1 cellular context compared by ENCODE assay signal in the genomic region with DNA sequence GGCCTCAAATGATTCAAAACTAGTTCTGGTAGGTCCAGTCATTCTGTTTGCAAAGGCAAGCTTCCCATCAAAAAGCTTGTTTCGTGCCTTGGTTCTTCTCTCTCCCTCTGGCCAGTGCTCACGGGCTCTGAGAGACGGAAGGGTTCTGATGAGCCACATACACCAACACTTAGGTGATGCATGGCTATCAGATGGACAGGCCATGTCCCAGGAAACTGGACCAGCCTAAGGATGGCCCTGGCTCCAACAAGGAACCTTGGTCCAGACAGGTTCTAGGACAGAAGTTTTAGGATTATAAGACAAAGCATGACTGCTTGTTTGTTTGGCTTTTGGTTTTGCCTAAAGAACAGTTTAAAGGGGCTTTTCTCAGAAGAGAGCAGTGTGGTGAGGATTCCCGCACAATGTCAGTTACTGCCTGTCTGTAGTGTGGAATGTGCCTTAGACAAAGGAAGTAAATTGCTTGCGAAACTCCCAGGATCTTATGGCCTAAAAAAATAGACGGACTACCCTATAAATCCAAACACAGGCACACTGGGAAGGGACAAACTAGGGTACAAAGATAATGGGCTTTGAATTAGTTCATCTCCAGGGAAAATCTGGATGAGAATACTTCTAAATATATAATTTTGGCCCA.
TF ChIP-seq lines count a peak whose summit lies in the region.

No MANE protein-coding gene starts in this region.

TF ChIP-seq in WTC11, 78 proteins besides CTCF, POLR2A, EP300 and RAD21 (continued from another document):
- TF ChIP-seq, protein P1, sequence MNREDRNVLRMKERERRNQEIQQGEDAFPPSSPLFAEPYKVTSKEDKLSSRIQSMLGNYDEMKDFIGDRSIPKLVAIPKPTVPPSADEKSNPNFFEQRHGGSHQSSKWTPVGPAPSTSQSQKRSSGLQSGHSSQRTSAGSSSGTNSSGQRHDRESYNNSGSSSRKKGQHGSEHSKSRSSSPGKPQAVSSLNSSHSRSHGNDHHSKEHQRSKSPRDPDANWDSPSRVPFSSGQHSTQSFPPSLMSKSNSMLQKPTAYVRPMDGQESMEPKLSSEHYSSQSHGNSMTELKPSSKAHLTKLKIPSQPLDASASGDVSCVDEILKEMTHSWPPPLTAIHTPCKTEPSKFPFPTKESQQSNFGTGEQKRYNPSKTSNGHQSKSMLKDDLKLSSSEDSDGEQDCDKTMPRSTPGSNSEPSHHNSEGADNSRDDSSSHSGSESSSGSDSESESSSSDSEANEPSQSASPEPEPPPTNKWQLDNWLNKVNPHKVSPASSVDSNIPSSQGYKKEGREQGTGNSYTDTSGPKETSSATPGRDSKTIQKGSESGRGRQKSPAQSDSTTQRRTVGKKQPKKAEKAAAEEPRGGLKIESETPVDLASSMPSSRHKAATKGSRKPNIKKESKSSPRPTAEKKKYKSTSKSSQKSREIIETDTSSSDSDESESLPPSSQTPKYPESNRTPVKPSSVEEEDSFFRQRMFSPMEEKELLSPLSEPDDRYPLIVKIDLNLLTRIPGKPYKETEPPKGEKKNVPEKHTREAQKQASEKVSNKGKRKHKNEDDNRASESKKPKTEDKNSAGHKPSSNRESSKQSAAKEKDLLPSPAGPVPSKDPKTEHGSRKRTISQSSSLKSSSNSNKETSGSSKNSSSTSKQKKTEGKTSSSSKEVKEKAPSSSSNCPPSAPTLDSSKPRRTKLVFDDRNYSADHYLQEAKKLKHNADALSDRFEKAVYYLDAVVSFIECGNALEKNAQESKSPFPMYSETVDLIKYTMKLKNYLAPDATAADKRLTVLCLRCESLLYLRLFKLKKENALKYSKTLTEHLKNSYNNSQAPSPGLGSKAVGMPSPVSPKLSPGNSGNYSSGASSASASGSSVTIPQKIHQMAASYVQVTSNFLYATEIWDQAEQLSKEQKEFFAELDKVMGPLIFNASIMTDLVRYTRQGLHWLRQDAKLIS (CRISPR knock-in tag; IDR thresholded peaks at IDR 0.05; ENCODE audit: borderline replicate concordance), result no peak
- no peak for TF ChIP-seq ZNF232 (CRISPR knock-in tag; IDR thresholded peaks at IDR 0.05)
- TF ChIP-seq, protein P2, sequence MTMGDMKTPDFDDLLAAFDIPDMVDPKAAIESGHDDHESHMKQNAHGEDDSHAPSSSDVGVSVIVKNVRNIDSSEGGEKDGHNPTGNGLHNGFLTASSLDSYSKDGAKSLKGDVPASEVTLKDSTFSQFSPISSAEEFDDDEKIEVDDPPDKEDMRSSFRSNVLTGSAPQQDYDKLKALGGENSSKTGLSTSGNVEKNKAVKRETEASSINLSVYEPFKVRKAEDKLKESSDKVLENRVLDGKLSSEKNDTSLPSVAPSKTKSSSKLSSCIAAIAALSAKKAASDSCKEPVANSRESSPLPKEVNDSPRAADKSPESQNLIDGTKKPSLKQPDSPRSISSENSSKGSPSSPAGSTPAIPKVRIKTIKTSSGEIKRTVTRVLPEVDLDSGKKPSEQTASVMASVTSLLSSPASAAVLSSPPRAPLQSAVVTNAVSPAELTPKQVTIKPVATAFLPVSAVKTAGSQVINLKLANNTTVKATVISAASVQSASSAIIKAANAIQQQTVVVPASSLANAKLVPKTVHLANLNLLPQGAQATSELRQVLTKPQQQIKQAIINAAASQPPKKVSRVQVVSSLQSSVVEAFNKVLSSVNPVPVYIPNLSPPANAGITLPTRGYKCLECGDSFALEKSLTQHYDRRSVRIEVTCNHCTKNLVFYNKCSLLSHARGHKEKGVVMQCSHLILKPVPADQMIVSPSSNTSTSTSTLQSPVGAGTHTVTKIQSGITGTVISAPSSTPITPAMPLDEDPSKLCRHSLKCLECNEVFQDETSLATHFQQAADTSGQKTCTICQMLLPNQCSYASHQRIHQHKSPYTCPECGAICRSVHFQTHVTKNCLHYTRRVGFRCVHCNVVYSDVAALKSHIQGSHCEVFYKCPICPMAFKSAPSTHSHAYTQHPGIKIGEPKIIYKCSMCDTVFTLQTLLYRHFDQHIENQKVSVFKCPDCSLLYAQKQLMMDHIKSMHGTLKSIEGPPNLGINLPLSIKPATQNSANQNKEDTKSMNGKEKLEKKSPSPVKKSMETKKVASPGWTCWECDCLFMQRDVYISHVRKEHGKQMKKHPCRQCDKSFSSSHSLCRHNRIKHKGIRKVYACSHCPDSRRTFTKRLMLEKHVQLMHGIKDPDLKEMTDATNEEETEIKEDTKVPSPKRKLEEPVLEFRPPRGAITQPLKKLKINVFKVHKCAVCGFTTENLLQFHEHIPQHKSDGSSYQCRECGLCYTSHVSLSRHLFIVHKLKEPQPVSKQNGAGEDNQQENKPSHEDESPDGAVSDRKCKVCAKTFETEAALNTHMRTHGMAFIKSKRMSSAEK (CRISPR knock-in tag; IDR thresholded peaks at IDR 0.05; ENCODE audit: borderline replicate concordance), result no peak
